In the genomic region with DNA sequence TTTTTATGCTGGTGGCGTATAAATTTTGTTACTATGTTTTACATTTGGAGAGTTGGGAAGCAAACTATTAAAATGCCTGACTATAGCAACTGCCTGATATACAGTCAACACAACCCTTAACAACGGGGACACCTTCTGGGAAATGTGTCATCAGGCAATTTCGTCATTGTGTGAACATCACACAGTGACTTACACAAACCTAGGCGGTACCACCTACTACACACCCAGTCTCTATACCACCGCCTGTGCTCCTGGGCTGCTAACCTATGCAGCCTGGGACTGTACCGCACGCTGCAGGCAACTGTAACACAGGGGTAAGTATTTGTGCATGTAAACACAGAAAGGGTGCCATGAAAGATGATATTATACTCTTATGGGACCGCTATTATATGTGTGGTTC, we compare ENCODE assay signal across 14 cellular contexts. TPM values are rescaled to one million over a fixed set of nuclear protein-coding genes. Genes with fewer than 3 reads are reported as not detected.
DNase-seq lines count a peak whose midpoint lies in the region; ATAC-seq, FAIRE-seq and TF ChIP-seq lines count a peak whose summit lies in the region.
"Had no signal": no experiment of that assay in that cellular context is flagged by ENCODE, and none has a peak within 500 bp of the region (broad histone marks: within the 10 kb centered on the region; RNA-seq: fewer than 3 reads in every experiment).

No MANE protein-coding gene starts in this region.

- TF ChIP-seq POLR2A in HepG2 (IDR thresholded peaks at IDR 0.05; ENCODE audit: insufficient read depth in 1 of 2, low read depth in 2 of 2, low read length in 2 of 2) (peak in 1 of 2 experiments; percentile 71; a peak in 2 of 4 replicates), gastrocnemius medialis (IDR thresholded peaks at IDR 0.05) (no peak), ovary (IDR thresholded peaks at IDR 0.05) (no peak)

- TF ChIP-seq CTCF in HepG2 (CRISPR knock-in tag; IDR thresholded peaks at IDR 0.05), result no peak
- no peak for TF ChIP-seq CTCF in gastrocnemius medialis (IDR thresholded peaks at IDR 0.05 in 4 of 5, conservative IDR thresholded peaks at IDR 0.05 in 1 of 5)
- no peak for TF ChIP-seq CTCF in ovary (IDR thresholded peaks at IDR 0.05)

- no peak for FAIRE-seq in HepG2 (lab: Jason Lieb, UNC)

- H3K9me3 Mint-ChIP-seq in T-cell, result no peaks in the 10 kb centered on the region
- H3K9me3 Mint-ChIP-seq: HFFc6 had no signal

- TF ChIP-seq EP300 in HepG2 (IDR thresholded peaks at IDR 0.05; ENCODE audit: low read depth in 2 of 2, low read length in 2 of 2) (peak; percentile 45 to 67; a peak in 2 of 4 replicates), HepG2 (CRISPR knock-in tag; IDR thresholded peaks at IDR 0.05; ENCODE audit: borderline replicate concordance) (no peak), ovary (IDR thresholded peaks at IDR 0.05) (no peak)

- peak overlapping the region; percentile 80 to 91 for H3K27ac Mint-ChIP-seq in T-cell
- H3K27ac Mint-ChIP-seq: HFFc6 had no signal

- no peaks in the 10 kb centered on the region for H4K20me1 ChIP-seq in HepG2 (ENCODE audit: insufficient read depth, low read length)

- peaks cover 40 to 65% (median 54%) of the 10 kb centered on the region in 3 donors for H3K4me1 Mint-ChIP-seq in T-cell

- POLR2A ChIA-PET in T-cell (lab: Charles Lee) (interaction anchor here in 1 of 2 donors (1.8 kb wide), 1 partner anchor 10 kb away, joined by 9 read pairs; a partner anchor contains a TSS), HepG2 (lab: Yijun Ruan, JAX) (interaction anchor here (2.2 to 9.7 kb wide), 2 partner anchors 10 to 11 kb away, joined by 9 to 212 read pairs; a partner anchor contains a TSS)

- H3K9ac ChIP-seq in HepG2 (ENCODE audit: insufficient read depth, low read depth, low read length), result peak overlapping the region; percentile 75

- no peaks in the 10 kb centered on the region for H3K36me3 Mint-ChIP-seq in T-cell

- H3K27me3 ChIP-seq in HepG2 (ENCODE audit: control insufficient read depth in 1 of 2, insufficient read depth in 2 of 2, low read length in 2 of 2) (no peaks in the 10 kb centered on the region), gastrocnemius medialis (peaks cover 0 to 14% (median 2%) of the 10 kb centered on the region in 3 donors), ovary (no peaks in the 10 kb centered on the region)

- in situ Hi-C loops in HepG2 (cut with HindIII; ENCODE audit: extremely low pct_ligation_motif_present, low pct_unique_long_range_greater_than_20kb), result loop anchor here (25.0 kb wide), 1 partner anchor 814 kb away; a partner anchor contains a TSS
- in situ Hi-C loops in gastrocnemius medialis (cut with MboI; ENCODE audit: low sequenced_read_pairs in 4 of 4), result loop anchor here in 2 of 4 donors (25.0 kb wide), 3 partner anchors 111 to 464 kb away; a partner anchor contains a TSS

- no peak overlapping the region; a peak in 1 of 6 replicates for H3K4me3 ChIP-seq in HepG2 (replicated peaks in 1 of 3; ENCODE audit: insufficient read depth in 1 of 3, low read depth in 2 of 3, low read length in 3 of 3)
- H3K4me3 ChIP-seq in gastrocnemius medialis, result no peak overlapping the region
- H3K4me3 ChIP-seq in ovary, result no peak overlapping the region

- ATAC-seq in T-cell (replicated peaks in 1 of 4) (peak in 1 of 4 experiments; percentile 11), HepG2 (peak; percentile 12), gastrocnemius medialis (no peak)

- H3K4me3 Mint-ChIP-seq in T-cell, result no peak overlapping the region
- H3K4me3 Mint-ChIP-seq: HFFc6 had no signal

- H2AFZ ChIP-seq in HepG2 (ENCODE audit: low read length), result no peak overlapping the region

- H3K79me2 ChIP-seq in HepG2 (ENCODE audit: insufficient read depth, low read length), result peaks cover 14% of the 10 kb centered on the region

- BruUV-seq in HepG2 (replicated peaks; lab: Mats Ljungman, UMichigan), result no TSS peak

- peak overlapping the region; percentile 98 for H3K4me2 ChIP-seq in HepG2 (ENCODE audit: low read depth, low read length)

- H3K9me3 ChIP-seq in HepG2 (ENCODE audit: low read length) (no peaks in the 10 kb centered on the region), gastrocnemius medialis (no peaks in the 10 kb centered on the region), ovary (no peaks in the 10 kb centered on the region)

- H3K27me3 Mint-ChIP-seq in T-cell, result no peaks in the 10 kb centered on the region

- peak overlapping the region; percentile 58 for H3K27ac ChIP-seq in HepG2 (ENCODE audit: extremely low read length, insufficient read depth, low read length)
- no peak overlapping the region for H3K27ac ChIP-seq in gastrocnemius medialis
- H3K27ac ChIP-seq in ovary, result no peak overlapping the region

- H3K36me3 ChIP-seq in HepG2 (replicated peaks in 1 of 2; ENCODE audit: control insufficient read depth in 1 of 2, insufficient read depth in 2 of 2, low read length in 2 of 2) (no peaks in the 10 kb centered on the region), gastrocnemius medialis (no peaks in the 10 kb centered on the region), ovary (no peaks in the 10 kb centered on the region)

- CTCF ChIA-PET in T-cell (lab: Charles Lee) (interaction anchor here in 1 of 2 donors (1.3 kb wide), 1 partner anchor 112 kb away, joined by 3 read pairs; no protein-coding TSS in a partner anchor), HepG2 (lab: Yijun Ruan, JAX; ENCODE audit: low intra/inter-chr PET ratio, low total read pairs) (no interaction called here)

- TF ChIP-seq RAD21 in HepG2 (CRISPR knock-in tag; IDR thresholded peaks at IDR 0.05), result no peak

- DNase-seq in stimulated activated CD4-positive, alpha-beta T cell treated with anti-CD3 and anti-CD28 coated beads, Interleukin-4, amount 100 ng/mL, for 24 hours, result peak; percentile 30
- DNase-seq in stimulated activated CD4-positive, alpha-beta T cell treated with anti-CD3 and anti-CD28 coated beads, Interleukin-1b, Interleukin-23, amount 100 ng/mL, for 48 hours, result no peak
- no peak for DNase-seq in T-cell
- DNase-seq in HepG2 (ENCODE audit: low spot score), result peak; percentile 78
- DNase-seq in gastrocnemius medialis, result no peak
- no peak for DNase-seq in stimulated activated CD8-positive, alpha-beta memory T cell treated with anti-CD3 and anti-CD28 coated beads, Interleukin-4, amount 100 ng/mL, for 48 hours
- DNase-seq in ovary, result no peak
- DNase-seq in NCI-H524 treated with DMSO at 0.1 percent for 48 hours (lab: John Stamatoyannopoulos, UW), result no peak
- DNase-seq: anterior cingulate cortex, C1 segment of cervical spinal cord, HFFc6 had no signal

- intact Hi-C loops in HepG2 (cut with micrococcal nuclease; ENCODE audit: unreplicated experiment) (loop anchor here (2.0 kb wide), 1 partner anchor 131 kb away; a partner anchor contains a TSS), gastrocnemius medialis (cut with DNase I; ENCODE audit: low total_unique reads) (no loop called here), ovary (cut with DNase I) (loop anchor here in 1 of 4 donors (10.0 kb wide), 1 partner anchor 133 kb away; a partner anchor contains a TSS)

- 4% methylated on average over 7 of the region's 8 CpGs for WGBS in HepG2 (ENCODE audit: low lambda C conversion rate)
- 77 to 82% (median 78%) methylated on average over 8 of the region's 8 CpGs for WGBS in ovary, 3 donors

- H3K4me1 ChIP-seq in HepG2 (ENCODE audit: insufficient read depth, low read length) (peaks cover 66% of the 10 kb centered on the region), gastrocnemius medialis (peaks cover 7 to 14% of the 10 kb centered on the region in 2 donors), ovary (ENCODE audit: insufficient read depth) (peaks cover 2% of the 10 kb centered on the region)

RNA-seq across cellular contexts. Expression of a gene that starts 1.3 kb away (rescaled TPM):
- total RNA-seq in T-cell (1 to 10 TPM; 1.6 to 3.1 (median 2.8) TPM), HepG2 (2016; rRNA removed; fragmentation: Illumina TruSeq; extraction: Trizol) (7.8 and 17.9 TPM in 2 replicates), gastrocnemius medialis (under 1 TPM in 3 of 4 donors, not detected in 1; 0.07 to 0.27 (median 0.20) TPM), ovary (1 to 10 TPM in 1 of 7 donors, under 1 TPM in 1, not detected in 5; 0.20 to 2.0 TPM)
- total RNA-seq in HepG2 (2016; cell fraction: cytosol; rRNA removed; fragmentation: Illumina TruSeq; extraction: Trizol; ENCODE audit: low read depth), result 3.8 and 4.0 TPM in 2 replicates
- 5.3 and 18.3 TPM in 2 replicates for total RNA-seq in HepG2 (2016; cell fraction: insoluble cytoplasmic fraction; rRNA removed; fragmentation: Illumina TruSeq; extraction: Trizol)
- 7.4 and 8.2 TPM in 2 replicates for total RNA-seq in HepG2 (2016; cell fraction: membrane; rRNA removed; fragmentation: Illumina TruSeq; extraction: Trizol)
- total RNA-seq in HepG2 (2016; cell fraction: nucleus; rRNA removed; fragmentation: Illumina TruSeq; extraction: Trizol), result 19.1 and 22.7 TPM in 2 replicates
- polyA plus RNA-seq in HepG2 (2011; rRNA removed) (20.9 and 27.3 TPM in 2 replicates), ovary (under 1 TPM in 1 of 2 donors, not detected in 1; 0.10 TPM)
- polyA plus RNA-seq in HepG2 (2011; cell fraction: cytosol; rRNA removed), result 14.0 and 14.6 TPM in 2 replicates
- 70.0 and 99.3 TPM in 2 replicates for polyA plus RNA-seq in HepG2 (2011; cell fraction: nucleus; rRNA removed)
- polyA plus RNA-seq in HepG2 (2012), result 15.8 and 16.5 TPM in 2 replicates
- polyA plus RNA-seq in HepG2 (2016; cell fraction: cytosol; fragmentation: Illumina TruSeq; extraction: Trizol; ENCODE audit: low read depth), result 2.7 and 3.5 TPM in 2 replicates
- polyA plus RNA-seq in HepG2 (2016; cell fraction: insoluble cytoplasmic fraction; fragmentation: Illumina TruSeq; extraction: Trizol; ENCODE audit: low read depth), result 6.8 and 7.1 TPM in 2 replicates
- polyA plus RNA-seq in HepG2 (2016; cell fraction: membrane; fragmentation: Illumina TruSeq; extraction: Trizol; ENCODE audit: low read depth), result 4.6 and 6.1 TPM in 2 replicates
- 48.7 and 52.7 TPM in 2 replicates for polyA plus RNA-seq in HepG2 (2016; cell fraction: nucleus; fragmentation: Illumina TruSeq; extraction: Trizol; ENCODE audit: insufficient read depth, low read depth)
- 0.07 and 41.0 TPM in 2 replicates for polyA minus RNA-seq in HepG2 (2011; rRNA and poly(A)+ RNA removed; ENCODE audit: low replicate concordance)
- 12.1 and 12.2 TPM in 2 replicates for polyA minus RNA-seq in HepG2 (2011; cell fraction: cytosol; rRNA and poly(A)+ RNA removed)
- polyA minus RNA-seq in HepG2 (2011; cell fraction: nucleus; rRNA and poly(A)+ RNA removed), result 15.5 and 15.7 TPM in 2 replicates
- total RNA-seq: HFFc6, LHCN-M2, NCI-H460, urinary bladder had no signal
- polyA plus RNA-seq: urinary bladder had no signal

RNA-seq across cellular contexts. Expression of a gene that starts 10.6 kb away (rescaled TPM):
- 100 to 1,000 TPM; 250 to 319 (median 294) TPM for total RNA-seq in T-cell
- 5.1 and 9.2 TPM in 2 replicates for total RNA-seq in HepG2 (2016; rRNA removed; fragmentation: Illumina TruSeq; extraction: Trizol)
- 7.2 and 9.4 TPM in 2 replicates for total RNA-seq in HepG2 (2016; cell fraction: cytosol; rRNA removed; fragmentation: Illumina TruSeq; extraction: Trizol; ENCODE audit: low read depth)
- 4.4 and 8.7 TPM in 2 replicates for total RNA-seq in HepG2 (2016; cell fraction: insoluble cytoplasmic fraction; rRNA removed; fragmentation: Illumina TruSeq; extraction: Trizol)
- total RNA-seq in HepG2 (2016; cell fraction: membrane; rRNA removed; fragmentation: Illumina TruSeq; extraction: Trizol), result 7.2 and 9.8 TPM in 2 replicates
- 9.4 and 17.1 TPM in 2 replicates for total RNA-seq in HepG2 (2016; cell fraction: nucleus; rRNA removed; fragmentation: Illumina TruSeq; extraction: Trizol)
- polyA plus RNA-seq in HepG2 (2011; rRNA removed), result 16.8 and 19.1 TPM in 2 replicates
- 6.8 and 9.5 TPM in 2 replicates for polyA plus RNA-seq in HepG2 (2011; cell fraction: cytosol; rRNA removed)
- 134 and 149 TPM in 2 replicates for polyA plus RNA-seq in HepG2 (2011; cell fraction: nucleus; rRNA removed)
- 37.8 and 52.8 TPM in 2 replicates for polyA plus RNA-seq in HepG2 (2012)
- polyA plus RNA-seq in HepG2 (2016; cell fraction: cytosol; fragmentation: Illumina TruSeq; extraction: Trizol; ENCODE audit: low read depth), result 2.3 and 2.5 TPM in 2 replicates
- polyA plus RNA-seq in HepG2 (2016; cell fraction: insoluble cytoplasmic fraction; fragmentation: Illumina TruSeq; extraction: Trizol; ENCODE audit: low read depth), result 15.8 and 20.6 TPM in 2 replicates
- 9.4 and 9.7 TPM in 2 replicates for polyA plus RNA-seq in HepG2 (2016; cell fraction: membrane; fragmentation: Illumina TruSeq; extraction: Trizol; ENCODE audit: low read depth)
- 52.0 and 60.3 TPM in 2 replicates for polyA plus RNA-seq in HepG2 (2016; cell fraction: nucleus; fragmentation: Illumina TruSeq; extraction: Trizol; ENCODE audit: insufficient read depth, low read depth)
- polyA minus RNA-seq in HepG2 (2011; rRNA and poly(A)+ RNA removed; ENCODE audit: low replicate concordance), result 18.3 and 21.3 TPM in 2 replicates
- 16.1 and 19.0 TPM in 2 replicates for polyA minus RNA-seq in HepG2 (2011; cell fraction: cytosol; rRNA and poly(A)+ RNA removed)
- polyA minus RNA-seq in HepG2 (2011; cell fraction: nucleus; rRNA and poly(A)+ RNA removed), result 28.3 and 33.1 TPM in 2 replicates
- total RNA-seq in gastrocnemius medialis, result 1 to 10 TPM; 4.1 to 7.0 (median 6.7) TPM
- 10 to 100 TPM; 16.6 to 44.7 (median 30.8) TPM for total RNA-seq in ovary
- 10 to 100 TPM in 1 of 2 donors, 1 to 10 TPM in 1; 9.2 to 23.8 TPM for polyA plus RNA-seq in ovary

Comparison
In these comparisons a context has a peak if more than half of its experiments do, and no peak if none do; other contexts are left out.
1. DNase-seq: peak in stimulated activated CD4-positive, alpha-beta T cell treated with anti-CD3 and anti-CD28 coated beads, Interleukin-4, amount 100 ng/mL, for 24 hours (single experiment) and HepG2 (single experiment); none in stimulated activated CD4-positive, alpha-beta T cell treated with anti-CD3 and anti-CD28 coated beads, Interleukin-1b, Interleukin-23, amount 100 ng/mL, for 48 hours (single experiment), T-cell (0 of 34), gastrocnemius medialis (0 of 2), stimulated activated CD8-positive, alpha-beta memory T cell treated with anti-CD3 and anti-CD28 coated beads, Interleukin-4, amount 100 ng/mL, for 48 hours (single experiment), ovary (0 of 5) and NCI-H524 treated with DMSO at 0.1 percent for 48 hours (single experiment).
2. RNA of a gene that starts 10.6 kb away (total RNA-seq): 250 to 319 TPM in T-cell; 16.6 to 44.7 TPM in ovary, 4.4 to 17.1 TPM in HepG2 and 4.1 to 7.0 TPM in gastrocnemius medialis; every median in the first group is over 4 times any median in the second.